ENCODE assay signal across 8 cellular contexts in genomic region chr2:203685081-203685621, GRCh38. TPM values are rescaled to one million over a fixed set of nuclear protein-coding genes. Genes with fewer than 3 reads are reported as not detected.
DNase-seq lines count a peak whose midpoint lies in the region; TF ChIP-seq lines count a peak whose summit lies in the region.

No MANE protein-coding gene starts in this region.

- H3K4me1 ChIP-seq in Karpas-422 (ENCODE audit: low read length) = peaks cover 25% of the 10 kb centered on the region

- H3K79me2 ChIP-seq in Karpas-422 (ENCODE audit: low read length) = no peaks in the 10 kb centered on the region

- H3K9me3 ChIP-seq in Karpas-422 (ENCODE audit: low read length) = no peaks in the 10 kb centered on the region

- no peaks in the 10 kb centered on the region for H3K9me2 ChIP-seq in Karpas-422 (replicated peaks; ENCODE audit: insufficient read depth, low read length)

- DNase-seq in Karpas-422 = peak; percentile 33
- DNase-seq in cardiac fibroblast (ENCODE audit: low read depth in 2 of 2) = peak; percentile 96 to 97
- DNase-seq in NCI-H1105 treated with DMSO at 0.1 percent for 48 hours (lab: John Stamatoyannopoulos, UW) = no peak
- no peak for DNase-seq in NCI-H1436 treated with DMSO at 0.1 percent for 48 hours (lab: John Stamatoyannopoulos, UW)
- no peak for DNase-seq in erythroblast (lab: John Stamatoyannopoulos, UW)
- no peak for DNase-seq in NCI-H526 (lab: John Stamatoyannopoulos, UW)

- H3K27ac ChIP-seq in Karpas-422 (ENCODE audit: low read length) = no peak overlapping the region
- H3K27ac ChIP-seq in layer of hippocampus (ENCODE audit: low read depth, low read length) = peak overlapping the region; percentile 24
- H3K27ac ChIP-seq in temporal lobe (ENCODE audit: low read depth, low read length) = peak overlapping the region; percentile 66

- no peak overlapping the region for H3K4me2 ChIP-seq in Karpas-422 (ENCODE audit: low read depth, low read length, poor library complexity, severe bottlenecking)

- H2AFZ ChIP-seq in Karpas-422 (ENCODE audit: low read length) = no peak overlapping the region

- H3K4me3 ChIP-seq in Karpas-422 (ENCODE audit: low read length) (no peak overlapping the region), cardiac fibroblast (replicated peaks in 1 of 2; ENCODE audit: low read depth in 2 of 2, low read length in 2 of 2) (no peak overlapping the region)

- no peak for TF ChIP-seq CTCF in cardiac fibroblast (IDR thresholded peaks at IDR 0.05; ENCODE audit: low read depth, low read length)

- no peaks in the 10 kb centered on the region for H3K36me3 ChIP-seq in Karpas-422 (ENCODE audit: insufficient read depth, low read length)

- no peak overlapping the region for H3K9ac ChIP-seq in Karpas-422 (ENCODE audit: low read length)

- H3K27me3 ChIP-seq in Karpas-422 (ENCODE audit: low read length) (no peaks in the 10 kb centered on the region), layer of hippocampus (ENCODE audit: control insufficient read depth, insufficient read depth, low read length) (no peaks in the 10 kb centered on the region)

- peaks cover 12% of the 10 kb centered on the region; the same call in 1 of the 2 replicates for H4K20me1 ChIP-seq in Karpas-422 (ENCODE audit: insufficient read depth, low read depth, low read length)

- TF ChIP-seq POLR2A in erythroblast (IDR thresholded peaks at IDR 0.05; ENCODE audit: low read length) = no peak

RNA-seq across cellular contexts. Expression of gene CD28, which starts 21.3 kb away (rescaled TPM):
- total RNA-seq in Karpas-422 (2014; rRNA removed; shearing (Covaris generic); ENCODE audit: low replicate concordance) = not detected in 2 replicates
- 0.25 TPM for total RNA-seq in temporal lobe

Comparison
In these comparisons a context has a peak if more than half of its experiments do, and no peak if none do; other contexts are left out.
1. DNase-seq: peak in Karpas-422 (single experiment) and cardiac fibroblast (2 of 2); none in NCI-H1105 treated with DMSO at 0.1 percent for 48 hours (single experiment), NCI-H1436 treated with DMSO at 0.1 percent for 48 hours (single experiment), erythroblast (0 of 2) and NCI-H526 (0 of 2).